Comparison of ENCODE assay signal across 29 cellular contexts in the genomic region with DNA sequence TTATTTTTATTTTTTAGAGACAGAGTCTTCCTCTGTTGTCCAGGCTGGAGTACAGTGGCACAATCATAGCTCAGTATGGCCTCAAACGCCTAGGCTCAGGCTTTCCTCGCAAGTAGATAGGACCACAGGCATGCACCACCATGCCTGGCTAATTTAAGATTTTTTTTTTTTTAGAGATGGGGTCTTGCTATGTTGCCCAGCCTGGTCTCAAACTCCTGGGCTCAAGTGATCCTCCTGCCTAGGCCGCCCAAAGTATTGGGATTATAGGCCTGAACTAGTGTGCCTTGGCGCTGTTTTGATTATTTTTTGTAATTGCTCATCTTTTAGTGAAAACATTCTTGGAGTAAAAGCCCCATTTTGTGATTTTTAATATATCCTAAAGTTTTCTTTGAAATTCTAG.
"Had no signal": no experiment of that assay in that cellular context is flagged by ENCODE, and none has a peak within 500 bp of the region (broad histone marks: within the 10 kb centered on the region; RNA-seq: fewer than 3 reads in every experiment).

No MANE protein-coding gene starts in this region.

- H3K4me3 Mint-ChIP-seq: naive thymus-derived CD4-positive, alpha-beta T cell; natural killer cell; nephron; neural progenitor cell; stimulated activated memory B cell treated with anti-CD40 and anti-IgM and Interleukin-4, amounts not matched to agents 10 μg/mL and 1 μg/mL and 100 μg/mL, for 72 hours; stimulated activated naive CD8-positive, alpha-beta T cell treated with anti-CD3 and anti-CD28 coated beads, Interleukin-15, amount 100 ng/mL, for 72 hours; type B pancreatic cell had no signal

- H3K27me3 Mint-ChIP-seq: naive thymus-derived CD4-positive, alpha-beta T cell; stimulated activated memory B cell treated with anti-CD40 and anti-IgM and Interleukin-4, amounts not matched to agents 10 μg/mL and 1 μg/mL and 100 μg/mL, for 72 hours; stimulated activated naive CD8-positive, alpha-beta T cell treated with anti-CD3 and anti-CD28 coated beads, Interleukin-15, amount 100 ng/mL, for 72 hours; type B pancreatic cell had no signal

- H3K4me3 ChIP-seq: neural progenitor cell, pancreas, prostate gland, skin epidermis, smooth muscle cell, spleen, suprapubic skin, testis, tibial artery, transverse colon, upper lobe of right lung, uterus had no signal

- H3K9ac ChIP-seq: neural progenitor cell had no signal

- H3K4me1 ChIP-seq: prostate gland, uterus had no signal

- DNase-seq: naive thymus-derived CD4-positive, alpha-beta T cell; natural killer cell; occipital lobe; pancreas; right cardiac atrium; spleen; stimulated activated CD4-positive, alpha-beta T cell treated with anti-CD3 and anti-CD28 coated beads, Interleukin-12 subunit alpha, Interleukin-12 subunit beta, amount 100 ng/mL, for 4 hours; stimulated activated CD4-positive, alpha-beta T cell treated with anti-CD3 and anti-CD28 coated beads, Interleukin-1b, Interleukin-23, amount 100 ng/mL, for 48 hours; stimulated activated CD4-positive, alpha-beta T cell treated with anti-CD3 and anti-CD28 coated beads, Interleukin-4, amount 100 ng/mL, for 1 hour; stimulated activated CD4-positive, alpha-beta T cell treated with anti-CD3 and anti-CD28 coated beads, Interleukin-4, amount 100 ng/mL, for 4 hours; stimulated activated CD8-positive, alpha-beta memory T cell treated with anti-CD3 and anti-CD28 coated beads, Interleukin-4, amount 100 ng/mL, for 48 hours; stimulated activated naive CD4-positive, alpha-beta T cell; stimulated activated naive CD8-positive, alpha-beta T cell treated with anti-CD3 and anti-CD28 coated beads, Interleukin-15, amount 100 ng/mL, for 72 hours; stimulated activated naive CD8-positive, alpha-beta T cell treated with anti-CD3 and anti-CD28 coated beads, Interleukin-15, Interleukin-2, amounts not matched to agents 100 U/mL and 50 U/mL, for 24 hours; substantia nigra; testis; tibial artery; transverse colon; upper lobe of right lung; uterus had no signal

- H3K27ac ChIP-seq: neural progenitor cell, pancreas, prostate gland, skin epidermis, spleen, suprapubic skin, testis, tibial artery, transverse colon, upper lobe of right lung, uterus had no signal

- H3K36me3 Mint-ChIP-seq: natural killer cell had no signal

- H3K36me3 ChIP-seq: neural progenitor cell, pancreas, prostate gland, uterus had no signal

- H3K9me3 Mint-ChIP-seq: natural killer cell; nephron; neural progenitor cell; stimulated activated memory B cell treated with anti-CD40 and anti-IgM and Interleukin-4, amounts not matched to agents 10 μg/mL and 1 μg/mL and 100 μg/mL, for 72 hours; stimulated activated naive CD8-positive, alpha-beta T cell treated with anti-CD3 and anti-CD28 coated beads, Interleukin-15, amount 100 ng/mL, for 72 hours; type B pancreatic cell had no signal

- H3K27me3 ChIP-seq: neural progenitor cell, pancreas, spleen, suprapubic skin, testis, tibial artery, transverse colon, upper lobe of right lung, uterus had no signal

- H3K9me3 ChIP-seq: pancreas, prostate gland, spleen, suprapubic skin, testis, tibial artery, transverse colon, upper lobe of right lung, uterus had no signal

- ATAC-seq: naive thymus-derived CD4-positive, alpha-beta T cell; natural killer cell; pancreas; right cardiac atrium; sciatic nerve; stimulated activated memory B cell treated with anti-CD40 and anti-IgM and Interleukin-4, amounts not matched to agents 10 μg/mL and 1 μg/mL and 100 μg/mL, for 72 hours; stimulated activated naive CD8-positive, alpha-beta T cell treated with anti-CD3 and anti-CD28 coated beads, Interleukin-15, amount 100 ng/mL, for 72 hours; stimulated activated naive CD8-positive, alpha-beta T cell treated with anti-CD3 and anti-CD28 coated beads, Interleukin-15, Interleukin-2, amounts not matched to agents 100 U/mL and 50 U/mL, for 24 hours; upper lobe of right lung had no signal

- FAIRE-seq: pancreas had no signal

- H3K27ac Mint-ChIP-seq: natural killer cell; nephron; neural progenitor cell; stimulated activated memory B cell treated with anti-CD40 and anti-IgM and Interleukin-4, amounts not matched to agents 10 μg/mL and 1 μg/mL and 100 μg/mL, for 72 hours; stimulated activated naive CD8-positive, alpha-beta T cell treated with anti-CD3 and anti-CD28 coated beads, Interleukin-15, amount 100 ng/mL, for 72 hours; type B pancreatic cell had no signal
